1 cellular context compared by ENCODE assay signal in the genomic region with DNA sequence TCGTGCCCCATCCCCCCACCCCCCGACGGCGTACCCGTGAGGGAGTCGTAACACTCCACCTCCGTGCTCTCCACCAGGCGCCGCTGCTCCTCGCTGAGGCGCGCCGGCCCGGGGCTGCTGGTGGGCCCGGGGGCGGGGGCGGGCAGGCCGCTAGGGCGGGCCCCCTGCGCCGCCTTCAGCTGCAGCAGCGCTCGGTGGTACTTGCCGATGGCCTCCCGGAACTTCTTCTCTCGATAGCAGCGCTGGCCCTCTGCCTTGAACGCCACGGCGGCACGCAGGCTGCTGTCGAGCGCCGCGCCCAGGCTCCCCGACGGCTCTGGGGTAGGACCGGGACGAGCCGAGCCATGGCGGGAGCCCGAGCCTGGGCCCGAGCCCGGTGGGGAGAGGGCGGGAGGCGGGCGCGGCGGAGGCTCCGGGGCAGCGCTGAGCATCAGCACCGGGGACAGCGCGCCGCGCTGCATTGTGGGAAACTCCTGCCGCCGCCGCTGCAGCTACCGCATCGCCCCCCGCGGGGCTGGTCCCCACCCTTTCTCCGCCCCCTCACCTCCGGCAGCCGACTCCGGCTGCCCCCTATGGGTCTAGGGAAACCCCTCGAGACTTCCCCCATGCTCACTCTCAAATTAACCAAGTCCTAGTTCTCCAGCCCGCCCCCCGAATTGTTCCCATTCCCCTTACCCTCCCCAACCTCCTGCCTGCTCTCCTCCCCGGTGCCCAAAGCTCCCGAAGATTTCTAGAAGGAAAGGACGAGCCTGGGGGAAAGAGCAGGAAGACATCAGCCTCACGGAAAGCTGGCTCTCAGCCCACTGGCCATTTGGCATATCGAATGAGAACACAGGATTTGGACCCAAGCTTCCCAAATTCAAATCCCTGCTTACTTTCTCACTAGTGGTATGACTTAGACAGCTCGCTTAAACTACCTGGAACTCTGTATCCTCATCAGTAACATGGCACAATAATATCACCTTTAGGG.
TF ChIP-seq lines count a peak whose summit lies in the region.

Gene TTC9B, minus strand, starts transcription at position 464 of the 970 bp plus-strand sequence. Its CDS starts 3 bp downstream, at position 461.

TF ChIP-seq in K562, 482 proteins besides CTCF, POLR2A, EP300 and RAD21 (continued from another document and continues in another):
- no peak for TF ChIP-seq MTA2 (IDR thresholded peaks at IDR 0.05; ENCODE audit: low read depth)
- TF ChIP-seq RAD51 (IDR thresholded peaks at IDR 0.05; ENCODE audit: borderline replicate concordance, low read depth), result no peak
- no peak for TF ChIP-seq ZFP36 (IDR thresholded peaks at IDR 0.05; ENCODE audit: low read depth, low read length, partially characterized antibody)
- 0 out of 2 replicates have a peak, but pooled peaks have one; percentile 40 for TF ChIP-seq NR2C2 (CRISPR knock-in tag; IDR thresholded peaks at IDR 0.05)
- TF ChIP-seq NR2C2 (tag; IDR thresholded peaks at IDR 0.05), result no peak
- TF ChIP-seq HDAC3 (IDR thresholded peaks at IDR 0.05; ENCODE audit: borderline replicate concordance, partially characterized antibody), result no peak
- TF ChIP-seq HNRNPLL (IDR thresholded peaks at IDR 0.05; ENCODE audit: low read depth, low read length, poor library complexity, severe bottlenecking), result no peak
- TF ChIP-seq, protein P1, sequence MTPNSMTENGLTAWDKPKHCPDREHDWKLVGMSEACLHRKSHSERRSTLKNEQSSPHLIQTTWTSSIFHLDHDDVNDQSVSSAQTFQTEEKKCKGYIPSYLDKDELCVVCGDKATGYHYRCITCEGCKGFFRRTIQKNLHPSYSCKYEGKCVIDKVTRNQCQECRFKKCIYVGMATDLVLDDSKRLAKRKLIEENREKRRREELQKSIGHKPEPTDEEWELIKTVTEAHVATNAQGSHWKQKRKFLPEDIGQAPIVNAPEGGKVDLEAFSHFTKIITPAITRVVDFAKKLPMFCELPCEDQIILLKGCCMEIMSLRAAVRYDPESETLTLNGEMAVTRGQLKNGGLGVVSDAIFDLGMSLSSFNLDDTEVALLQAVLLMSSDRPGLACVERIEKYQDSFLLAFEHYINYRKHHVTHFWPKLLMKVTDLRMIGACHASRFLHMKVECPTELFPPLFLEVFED (CRISPR knock-in tag; conservative IDR thresholded peaks at IDR 0.05), result no peak
- TF ChIP-seq PTTG1 (tag; IDR thresholded peaks at IDR 0.05; ENCODE audit: low read depth), result no peak
- TF ChIP-seq ERF (CRISPR knock-in tag; IDR thresholded peaks at IDR 0.05), result no peak
- TF ChIP-seq MEF2D (tag; conservative IDR thresholded peaks at IDR 0.05; ENCODE audit: low read depth), result no peak
- TF ChIP-seq, protein P2, sequence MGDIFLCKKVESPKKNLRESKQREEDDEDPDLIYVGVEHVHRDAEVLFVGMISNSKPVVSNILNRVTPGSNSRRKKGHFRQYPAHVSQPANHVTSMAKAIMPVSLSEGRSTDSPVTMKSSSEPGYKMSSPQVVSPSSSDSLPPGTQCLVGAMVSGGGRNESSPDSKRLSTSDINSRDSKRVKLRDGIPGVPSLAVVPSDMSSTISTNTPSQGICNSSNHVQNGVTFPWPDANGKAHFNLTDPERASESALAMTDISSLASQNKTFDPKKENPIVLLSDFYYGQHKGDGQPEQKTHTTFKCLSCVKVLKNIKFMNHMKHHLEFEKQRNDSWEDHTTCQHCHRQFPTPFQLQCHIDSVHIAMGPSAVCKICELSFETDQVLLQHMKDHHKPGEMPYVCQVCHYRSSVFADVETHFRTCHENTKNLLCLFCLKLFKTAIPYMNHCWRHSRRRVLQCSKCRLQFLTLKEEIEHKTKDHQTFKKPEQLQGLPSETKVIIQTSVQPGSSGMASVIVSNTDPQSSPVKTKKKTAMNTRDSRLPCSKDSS (IDR thresholded peaks at IDR 0.05; ENCODE audit: low read depth, partially characterized antibody), result no peak
- TF ChIP-seq ZNF699 (CRISPR knock-in tag; IDR thresholded peaks at IDR 0.05; ENCODE audit: insufficient replicate concordance), result no peak
- no peak for TF ChIP-seq SMARCC2 (IDR thresholded peaks at IDR 0.05; ENCODE audit: low read depth)
- TF ChIP-seq TRIM24 (IDR thresholded peaks at IDR 0.05), result no peak
- no peak for TF ChIP-seq CEBPG (CRISPR knock-in tag; IDR thresholded peaks at IDR 0.05)
- TF ChIP-seq CEBPG (tag; conservative IDR thresholded peaks at IDR 0.05 in 1 of 2, IDR thresholded peaks at IDR 0.05 in 1 of 2), result no peak
- TF ChIP-seq MECOM (CRISPR knock-in tag; IDR thresholded peaks at IDR 0.05), result no peak
- TF ChIP-seq BRD4 (IDR thresholded peaks at IDR 0.05), result no peak
- TF ChIP-seq ZBTB8A (IDR thresholded peaks at IDR 0.05; ENCODE audit: partially characterized antibody), result no peak
- TF ChIP-seq DPF2 (IDR thresholded peaks at IDR 0.05), result no peak
- no peak; the same call in 1 of the 2 replicates for TF ChIP-seq ZNF282 (CRISPR knock-in tag; IDR thresholded peaks at IDR 0.05)
- TF ChIP-seq ZBTB9 (CRISPR knock-in tag; IDR thresholded peaks at IDR 0.05), result no peak
- TF ChIP-seq ZNF143 (CRISPR knock-in tag; IDR thresholded peaks at IDR 0.05), result peak; percentile 91
- no peak for TF ChIP-seq MYBL2 (IDR thresholded peaks at IDR 0.05; ENCODE audit: low read depth)
- no peak for TF ChIP-seq MYBL2 (CRISPR knock-in tag; IDR thresholded peaks at IDR 0.05; ENCODE audit: borderline replicate concordance)
- no peak for TF ChIP-seq KAT7 (CRISPR knock-in tag; IDR thresholded peaks at IDR 0.05; ENCODE audit: borderline replicate concordance)
- no peak for TF ChIP-seq ELF1 (tag; IDR thresholded peaks at IDR 0.05)
- TF ChIP-seq MXD1 (CRISPR knock-in tag; IDR thresholded peaks at IDR 0.05; ENCODE audit: borderline replicate concordance, poor library complexity, severe bottlenecking), result no peak
- no peak for TF ChIP-seq ZNF41 (CRISPR knock-in tag; conservative IDR thresholded peaks at IDR 0.05)
- peak; percentile 71 for TF ChIP-seq HMGN3 (IDR thresholded peaks at IDR 0.05; ENCODE audit: borderline replicate concordance, extremely low read depth, insufficient read length, low read depth, low read length)
- no peak for TF ChIP-seq ZNF717 (CRISPR knock-in tag; IDR thresholded peaks at IDR 0.05)
- TF ChIP-seq POLR2G (IDR thresholded peaks at IDR 0.05; ENCODE audit: low read depth, low read length), result no peak; the same call in 1 of the 2 replicates
- 0 out of 6 replicates have a peak, but pooled peaks of 1 of the 3 experiments have one; percentile 26 for TF ChIP-seq ZBTB11 (CRISPR knock-in tag; IDR thresholded peaks at IDR 0.05)
- no peak for TF ChIP-seq ATF4 (CRISPR knock-in tag; IDR thresholded peaks at IDR 0.05)
- TF ChIP-seq, protein P3, sequence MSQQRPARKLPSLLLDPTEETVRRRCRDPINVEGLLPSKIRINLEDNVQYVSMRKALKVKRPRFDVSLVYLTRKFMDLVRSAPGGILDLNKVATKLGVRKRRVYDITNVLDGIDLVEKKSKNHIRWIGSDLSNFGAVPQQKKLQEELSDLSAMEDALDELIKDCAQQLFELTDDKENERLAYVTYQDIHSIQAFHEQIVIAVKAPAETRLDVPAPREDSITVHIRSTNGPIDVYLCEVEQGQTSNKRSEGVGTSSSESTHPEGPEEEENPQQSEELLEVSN (IDR thresholded peaks at IDR 0.05; ENCODE audit: borderline replicate concordance in 1 of 2, extremely low read depth in 1 of 2, insufficient read depth in 1 of 2, insufficient read length in 1 of 2, low read depth in 1 of 2, low read length in 1 of 2, poor library complexity in 1 of 2, severe bottlenecking in 1 of 2), result no peak
- no peak for TF ChIP-seq DNMT1 (IDR thresholded peaks at IDR 0.05)
- 0 out of 2 replicates have a peak, but pooled peaks have one; percentile 42 for TF ChIP-seq DIDO1 (tag; IDR thresholded peaks at IDR 0.05; ENCODE audit: low read depth)
- TF ChIP-seq, protein P4, sequence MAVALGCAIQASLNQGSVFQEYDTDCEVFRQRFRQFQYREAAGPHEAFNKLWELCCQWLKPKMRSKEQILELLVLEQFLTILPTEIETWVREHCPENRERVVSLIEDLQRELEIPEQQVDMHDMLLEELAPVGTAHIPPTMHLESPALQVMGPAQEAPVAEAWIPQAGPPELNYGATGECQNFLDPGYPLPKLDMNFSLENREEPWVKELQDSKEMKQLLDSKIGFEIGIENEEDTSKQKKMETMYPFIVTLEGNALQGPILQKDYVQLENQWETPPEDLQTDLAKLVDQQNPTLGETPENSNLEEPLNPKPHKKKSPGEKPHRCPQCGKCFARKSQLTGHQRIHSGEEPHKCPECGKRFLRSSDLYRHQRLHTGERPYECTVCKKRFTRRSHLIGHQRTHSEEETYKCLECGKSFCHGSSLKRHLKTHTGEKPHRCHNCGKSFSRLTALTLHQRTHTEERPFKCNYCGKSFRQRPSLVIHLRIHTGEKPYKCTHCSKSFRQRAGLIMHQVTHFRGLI (CRISPR knock-in tag; IDR thresholded peaks at IDR 0.05), result no peak
- peak; percentile 48; the same call in 1 of the 2 replicates for TF ChIP-seq SIN3B (IDR thresholded peaks at IDR 0.05; ENCODE audit: low read depth)
- no peak for TF ChIP-seq ZKSCAN1 (IDR thresholded peaks at IDR 0.05; ENCODE audit: low read depth, low read length)
- no peak for TF ChIP-seq SIRT6 (IDR thresholded peaks at IDR 0.05; ENCODE audit: low read depth, low read length)
- TF ChIP-seq ZNF696 (CRISPR knock-in tag; conservative IDR thresholded peaks at IDR 0.05), result no peak
- TF ChIP-seq RBM34 (IDR thresholded peaks at IDR 0.05; ENCODE audit: borderline replicate concordance, insufficient read depth, low read length), result no peak
- TF ChIP-seq DDX20 (tag; IDR thresholded peaks at IDR 0.05; ENCODE audit: low read depth), result no peak
- no peak for TF ChIP-seq MAFF (IDR thresholded peaks at IDR 0.05; ENCODE audit: low read length)
- TF ChIP-seq NR2F6 (CRISPR knock-in tag; IDR thresholded peaks at IDR 0.05), result no peak
- no peak for TF ChIP-seq ZBTB26 (CRISPR knock-in tag; IDR thresholded peaks at IDR 0.05)
- TF ChIP-seq SAFB (IDR thresholded peaks at IDR 0.05; ENCODE audit: borderline replicate concordance, low read depth, low read length), result no peak
- TF ChIP-seq GTF2F1 (IDR thresholded peaks at IDR 0.05; ENCODE audit: low read depth, low read length), result no peak
- TF ChIP-seq ZNF780A (CRISPR knock-in tag; IDR thresholded peaks at IDR 0.05), result no peak
- 0 out of 4 replicates have a peak, but pooled peaks of 1 of the 2 experiments have one; percentile 1 for TF ChIP-seq MNT (conservative IDR thresholded peaks at IDR 0.05)
- no peak for TF ChIP-seq HDGF (IDR thresholded peaks at IDR 0.05)
